Comparison of ENCODE assay signal across 34 cellular contexts in the genomic region with DNA sequence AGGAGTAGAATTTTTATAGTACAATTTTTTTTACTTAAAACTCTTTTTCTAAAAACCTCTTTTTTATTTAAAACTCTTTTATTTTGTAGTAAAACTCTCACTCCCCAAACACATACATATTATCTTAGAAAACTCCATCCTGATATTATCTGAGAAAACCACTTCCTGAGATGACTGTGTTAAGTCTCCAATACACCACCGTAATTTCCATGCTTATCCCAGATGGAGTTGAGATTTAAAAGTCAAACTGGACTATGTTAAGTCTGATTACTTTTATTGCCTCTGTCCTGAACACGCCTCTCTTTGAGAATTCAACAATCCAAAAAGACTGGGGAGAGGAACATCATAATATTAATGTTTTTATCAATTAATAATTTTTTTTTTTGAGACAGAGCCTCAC. TPM values are rescaled to one million over a fixed set of nuclear protein-coding genes. Genes with fewer than 3 reads are reported as not detected.
"Had no signal": no experiment of that assay in that cellular context is flagged by ENCODE, and none has a peak within 500 bp of the region (broad histone marks: within the 10 kb centered on the region; RNA-seq: fewer than 3 reads in every experiment).

No MANE protein-coding gene starts in this region.

- H3K9me3 Mint-ChIP-seq: activated naive CD4-positive, alpha-beta T cell treated with anti-CD3 and anti-CD28 coated beads, Interleukin-2, amount 10 ng/mL, durations not matched to agents 7 days and 5 days; activated naive CD8-positive, alpha-beta T cell treated with anti-CD3 and anti-CD28 coated beads, Interleukin-2, amount 10 ng/mL, durations not matched to agents 7 days and 5 days; activated T-cell treated with anti-CD3 and anti-CD28 coated beads, Interleukin-2, amount 50 U/mL, for 24 hours; endodermal cell; naive thymus-derived CD8-positive, alpha-beta T cell; stimulated activated memory B cell treated with anti-CD40 and anti-IgM and Interleukin-4, amounts not matched to agents 10 μg/mL and 1 μg/mL and 100 μg/mL, for 72 hours; type B pancreatic cell had no signal

- FAIRE-seq: small intestine had no signal

- H3K79me2 ChIP-seq: parathyroid adenoma had no signal

- H3K27ac ChIP-seq: breast epithelium, epithelial cell of prostate, gastroesophageal sphincter, lower lobe of right lung, neural progenitor cell, parathyroid adenoma, psoas muscle, sigmoid colon, uterus, WERI-Rb-1 had no signal

- H3K27me3 ChIP-seq: breast epithelium, gastroesophageal sphincter, neural progenitor cell, sigmoid colon, uterus had no signal

- H3K4me3 ChIP-seq: breast epithelium, gastroesophageal sphincter, lower lobe of right lung, neural progenitor cell, psoas muscle, sigmoid colon, uterus had no signal

- H3K4me1 Mint-ChIP-seq: activated naive CD4-positive, alpha-beta T cell treated with anti-CD3 and anti-CD28 coated beads, Interleukin-2, amount 10 ng/mL, durations not matched to agents 7 days and 5 days; activated naive CD8-positive, alpha-beta T cell treated with anti-CD3 and anti-CD28 coated beads, Interleukin-2, amount 10 ng/mL, durations not matched to agents 7 days and 5 days; naive thymus-derived CD8-positive, alpha-beta T cell; neural progenitor cell; stimulated activated memory B cell treated with anti-CD40 and anti-IgM and Interleukin-4, amounts not matched to agents 10 μg/mL and 1 μg/mL and 100 μg/mL, for 72 hours; stimulated activated naive CD8-positive, alpha-beta T cell treated with anti-CD3 and anti-CD28 coated beads, Interleukin-15, amount 100 ng/mL, for 72 hours had no signal

- ATAC-seq: activated CD4-positive, CD25-positive, alpha-beta regulatory T cell treated with anti-CD3 and anti-CD28 coated beads, Interleukin-2, amount 50 U/mL, for 24 hours; gastroesophageal sphincter; left lobe of liver; lower lobe of right lung; naive thymus-derived CD8-positive, alpha-beta T cell; psoas muscle; stimulated activated memory B cell treated with anti-CD40 and anti-IgM and Interleukin-4, amounts not matched to agents 10 μg/mL and 1 μg/mL and 100 μg/mL, for 72 hours; stimulated activated naive CD8-positive, alpha-beta T cell treated with anti-CD3 and anti-CD28 coated beads, Interleukin-15, amount 100 ng/mL, for 72 hours had no signal

- H3K36me3 ChIP-seq: breast epithelium, neural progenitor cell, uterus, WERI-Rb-1 had no signal

- H3K36me3 Mint-ChIP-seq: activated naive CD4-positive, alpha-beta T cell treated with anti-CD3 and anti-CD28 coated beads, Interleukin-2, amount 10 ng/mL, durations not matched to agents 7 days and 5 days; activated naive CD8-positive, alpha-beta T cell treated with anti-CD3 and anti-CD28 coated beads, Interleukin-2, amount 10 ng/mL, durations not matched to agents 7 days and 5 days; naive thymus-derived CD8-positive, alpha-beta T cell; neural progenitor cell; stimulated activated memory B cell treated with anti-CD40 and anti-IgM and Interleukin-4, amounts not matched to agents 10 μg/mL and 1 μg/mL and 100 μg/mL, for 72 hours; type B pancreatic cell had no signal

- H3K27ac Mint-ChIP-seq: activated naive CD4-positive, alpha-beta T cell treated with anti-CD3 and anti-CD28 coated beads, Interleukin-2, amount 10 ng/mL, durations not matched to agents 7 days and 5 days; activated naive CD8-positive, alpha-beta T cell treated with anti-CD3 and anti-CD28 coated beads, Interleukin-2, amount 10 ng/mL, durations not matched to agents 7 days and 5 days; activated T-cell treated with anti-CD3 and anti-CD28 coated beads, Interleukin-2, amount 50 U/mL, for 24 hours; endodermal cell; naive thymus-derived CD8-positive, alpha-beta T cell; neural progenitor cell; stimulated activated memory B cell treated with anti-CD40 and anti-IgM and Interleukin-4, amounts not matched to agents 10 μg/mL and 1 μg/mL and 100 μg/mL, for 72 hours; stimulated activated naive CD8-positive, alpha-beta T cell treated with anti-CD3 and anti-CD28 coated beads, Interleukin-15, amount 100 ng/mL, for 72 hours; type B pancreatic cell had no signal

- H3K4me2 ChIP-seq: neural progenitor cell had no signal

- H3K9ac ChIP-seq: neural progenitor cell, parathyroid adenoma had no signal

- DNase-seq: activated CD4-positive, alpha-beta T cell treated with anti-CD3 and anti-CD28 coated beads for 48 hours; activated CD4-positive, alpha-beta T cell treated with anti-CD3 and anti-CD28 coated beads, Interleukin-2, amount 50 U/mL, for 48 hours; activated CD8-positive, alpha-beta memory T cell treated with anti-CD3 and anti-CD28 coated beads for 24 hours; activated CD8-positive, alpha-beta memory T cell treated with anti-CD3 and anti-CD28 coated beads, Interleukin-2, amount 50 U/mL, for 4 hours; activated gamma-delta T cell; activated naive CD4-positive, alpha-beta T cell treated with anti-CD3 and anti-CD28 coated beads, Interleukin-2, amount 10 ng/mL, durations not matched to agents 7 days and 5 days; activated naive CD8-positive, alpha-beta T cell treated with anti-CD3 and anti-CD28 coated beads, Interleukin-2, amount 10 ng/mL, durations not matched to agents 7 days and 5 days; activated T-cell treated with anti-CD3 and anti-CD28 coated beads, Interleukin-2, amount 50 U/mL, for 24 hours; amniotic stem cell; central memory CD4-positive, alpha-beta T cell; endodermal cell; kidney glomerular epithelial cell; lower lobe of right lung; mesenchymal stem cell; naive thymus-derived CD8-positive, alpha-beta T cell; occipital lobe; psoas muscle; sigmoid colon; small intestine; stimulated activated CD4-positive, alpha-beta T cell treated with anti-CD3 and anti-CD28 coated beads, Interleukin-4, amount 100 ng/mL, for 24 hours; stimulated activated naive CD8-positive, alpha-beta T cell treated with anti-CD3 and anti-CD28 coated beads, Interleukin-15, amount 100 ng/mL, for 72 hours; substantia nigra; T1000; uterus; WERI-Rb-1 had no signal

- H3K27me3 Mint-ChIP-seq: activated naive CD4-positive, alpha-beta T cell treated with anti-CD3 and anti-CD28 coated beads, Interleukin-2, amount 10 ng/mL, durations not matched to agents 7 days and 5 days; activated naive CD8-positive, alpha-beta T cell treated with anti-CD3 and anti-CD28 coated beads, Interleukin-2, amount 10 ng/mL, durations not matched to agents 7 days and 5 days; activated T-cell treated with anti-CD3 and anti-CD28 coated beads, Interleukin-2, amount 50 U/mL, for 24 hours; stimulated activated memory B cell treated with anti-CD40 and anti-IgM and Interleukin-4, amounts not matched to agents 10 μg/mL and 1 μg/mL and 100 μg/mL, for 72 hours; stimulated activated naive CD8-positive, alpha-beta T cell treated with anti-CD3 and anti-CD28 coated beads, Interleukin-15, amount 100 ng/mL, for 72 hours; type B pancreatic cell had no signal

- H2AFZ ChIP-seq: neural progenitor cell, parathyroid adenoma had no signal

- H3K4me3 Mint-ChIP-seq: activated naive CD4-positive, alpha-beta T cell treated with anti-CD3 and anti-CD28 coated beads, Interleukin-2, amount 10 ng/mL, durations not matched to agents 7 days and 5 days; activated naive CD8-positive, alpha-beta T cell treated with anti-CD3 and anti-CD28 coated beads, Interleukin-2, amount 10 ng/mL, durations not matched to agents 7 days and 5 days; activated T-cell treated with anti-CD3 and anti-CD28 coated beads, Interleukin-2, amount 50 U/mL, for 24 hours; endodermal cell; naive thymus-derived CD8-positive, alpha-beta T cell; neural progenitor cell; stimulated activated memory B cell treated with anti-CD40 and anti-IgM and Interleukin-4, amounts not matched to agents 10 μg/mL and 1 μg/mL and 100 μg/mL, for 72 hours; stimulated activated naive CD8-positive, alpha-beta T cell treated with anti-CD3 and anti-CD28 coated beads, Interleukin-15, amount 100 ng/mL, for 72 hours; type B pancreatic cell had no signal

- H3K9me3 ChIP-seq: breast epithelium, gastroesophageal sphincter, lower lobe of right lung, psoas muscle, sigmoid colon, uterus had no signal

- H3K4me1 ChIP-seq: breast epithelium, gastroesophageal sphincter, lower lobe of right lung, neural progenitor cell, parathyroid adenoma, psoas muscle, sigmoid colon, uterus had no signal

RNA-seq across cellular contexts. Expression of a gene that starts 3.7 kb away (rescaled TPM):
- total RNA-seq: naive thymus-derived CD8-positive, alpha-beta T cell had no signal
- polyA plus RNA-seq: naive thymus-derived CD8-positive, alpha-beta T cell had no signal
